In the genomic region with DNA sequence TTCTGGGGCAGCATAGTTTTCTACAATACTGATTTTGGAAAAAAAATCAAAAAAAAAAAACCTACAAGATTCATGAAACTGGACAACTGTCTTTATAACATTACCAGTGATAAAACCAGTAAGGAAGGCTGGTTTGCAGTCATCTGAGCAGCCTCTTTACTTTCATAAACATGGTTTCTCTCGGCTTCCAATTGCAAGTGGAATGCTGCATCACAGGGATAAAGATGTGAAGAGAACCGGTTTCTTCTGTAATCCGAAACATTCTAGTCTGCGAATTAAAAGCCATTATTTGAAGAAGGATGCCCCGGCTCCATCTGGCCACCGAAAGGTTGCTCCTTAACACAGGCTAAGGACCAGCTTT, we compare ENCODE assay signal across 10 cellular contexts. TPM values are rescaled to one million over a fixed set of nuclear protein-coding genes. Genes with fewer than 3 reads are reported as not detected.
DNase-seq lines count a peak whose midpoint lies in the region; ATAC-seq and TF ChIP-seq lines count a peak whose summit lies in the region.
"Not testable (repeated sequence)": the region's sequence is repeated elsewhere in the genome, so short reads cannot be mapped to it uniquely, and the experiment has no call there.
"Had no signal": no experiment of that assay in that cellular context is flagged by ENCODE, and none has a peak within 500 bp of the region (broad histone marks: within the 10 kb centered on the region; RNA-seq: fewer than 3 reads in every experiment).

No MANE protein-coding gene starts in this region.

- H4K20me1 ChIP-seq in OCI-LY3 (ENCODE audit: insufficient read depth, low read length), result not testable (repeated sequence)

- H3K27me3 Mint-ChIP-seq in activated T-cell treated with anti-CD3 and anti-CD28 coated beads, Interleukin-2, amount 50 U/mL, for 24 hours; naive B cell: not testable (repeated sequence)

- H3K9me3 Mint-ChIP-seq in activated T-cell treated with anti-CD3 and anti-CD28 coated beads, Interleukin-2, amount 50 U/mL, for 24 hours; naive B cell; stimulated activated effector memory CD8-positive, alpha-beta T cell treated with anti-CD3 and anti-CD28 coated beads, Interleukin-12 subunit alpha, Interleukin-12 subunit beta, amount 100 ng/mL, for 72 hours: not testable (repeated sequence)

- not testable (repeated sequence) for ATAC-seq in gastroesophageal sphincter; naive B cell (ENCODE audit: low read depth in 2 of 2); stimulated activated effector memory CD8-positive, alpha-beta T cell treated with anti-CD3 and anti-CD28 coated beads, Interleukin-12 subunit alpha, Interleukin-12 subunit beta, amount 100 ng/mL, for 72 hours

- not testable (repeated sequence) for H3K9me3 ChIP-seq in A673 (ENCODE audit: low read depth, low read length, poor library complexity, severe bottlenecking); OCI-LY3 (ENCODE audit: insufficient read depth, low read length); gastroesophageal sphincter

- peak overlapping the region; percentile 100 for H3K27ac Mint-ChIP-seq in activated T-cell treated with anti-CD3 and anti-CD28 coated beads, Interleukin-2, amount 50 U/mL, for 24 hours
- peak overlapping the region; percentile 88 to 100 (median 100) for H3K27ac Mint-ChIP-seq in naive B cell
- peak overlapping the region; percentile 100 for H3K27ac Mint-ChIP-seq in stimulated activated effector memory CD8-positive, alpha-beta T cell treated with anti-CD3 and anti-CD28 coated beads, Interleukin-12 subunit alpha, Interleukin-12 subunit beta, amount 100 ng/mL, for 72 hours

- intact Hi-C loops in A673 (cut with micrococcal nuclease; ENCODE audit: unreplicated experiment), result not testable (repeated sequence)

- H3K9ac ChIP-seq in OCI-LY3 (ENCODE audit: low read length), result peak overlapping the region; percentile 63

- not testable (repeated sequence) for TF ChIP-seq POLR2A in gastroesophageal sphincter (IDR thresholded peaks at IDR 0.05)

- H3K4me3 ChIP-seq in A673 (ENCODE audit: low read depth, low read length, poor library complexity, severe bottlenecking) (peak overlapping the region; percentile 45), H7 (ENCODE audit: insufficient read depth, low read depth, low read length) (peak overlapping the region; percentile 15), OCI-LY3 (ENCODE audit: low read length) (peak overlapping the region; percentile 78), gastroesophageal sphincter (peak overlapping the region; percentile 36 to 44)

- TSS peak; percentile 99 for BruUV-seq in A673 (replicated peaks; lab: Mats Ljungman, UMichigan)

- H3K4me1 ChIP-seq in A673 (ENCODE audit: insufficient read depth, low read length, poor library complexity, severe bottlenecking) (peaks cover 15% of the 10 kb centered on the region), gastroesophageal sphincter (peaks cover 0 to 16% (median 5%) of the 10 kb centered on the region in 3 donors)
- not testable (repeated sequence) for H3K4me1 ChIP-seq in OCI-LY3 (ENCODE audit: low read length)

- peak overlapping the region; percentile 67 for H3K4me2 ChIP-seq in OCI-LY3 (ENCODE audit: low read length)

- H3K27ac ChIP-seq in A673 (ENCODE audit: low read depth, low read length, poor library complexity, severe bottlenecking) (peak overlapping the region; percentile 98), caudate nucleus (ENCODE audit: low read depth, low read length) (peak overlapping the region; percentile 44), gastroesophageal sphincter (peak overlapping the region; percentile 82 to 99 (median 92))
- not testable (repeated sequence) for H3K27ac ChIP-seq in OCI-LY3 (ENCODE audit: low read length)

- H3K36me3 Mint-ChIP-seq in activated T-cell treated with anti-CD3 and anti-CD28 coated beads, Interleukin-2, amount 50 U/mL, for 24 hours (ENCODE audit: low read depth); naive B cell: not testable (repeated sequence)
- peaks cover 35% of the 10 kb centered on the region for H3K36me3 Mint-ChIP-seq in stimulated activated effector memory CD8-positive, alpha-beta T cell treated with anti-CD3 and anti-CD28 coated beads, Interleukin-12 subunit alpha, Interleukin-12 subunit beta, amount 100 ng/mL, for 72 hours

- not testable (repeated sequence) for DNase-seq in A673 (ENCODE audit: low spot score); H7; activated T-cell treated with anti-CD3 and anti-CD28 coated beads, Interleukin-2, amount 50 U/mL, for 24 hours; caudate nucleus (lab: John Stamatoyannopoulos, UW); naive B cell; stimulated activated effector memory CD8-positive, alpha-beta T cell treated with anti-CD3 and anti-CD28 coated beads, Interleukin-12 subunit alpha, Interleukin-12 subunit beta, amount 100 ng/mL, for 72 hours (ENCODE audit: low spot score in 2 of 2)

- H3K27me3 ChIP-seq in A673 (replicated peaks; ENCODE audit: insufficient read depth, low read depth, low read length, poor library complexity); H7 (ENCODE audit: control insufficient read depth, insufficient read depth, low read length); OCI-LY3 (ENCODE audit: low read depth, low read length); gastroesophageal sphincter: not testable (repeated sequence)

- H3K4me1 Mint-ChIP-seq in activated T-cell treated with anti-CD3 and anti-CD28 coated beads, Interleukin-2, amount 50 U/mL, for 24 hours (ENCODE audit: low read depth), result peaks cover 37% of the 10 kb centered on the region
- H3K4me1 Mint-ChIP-seq in naive B cell, result peaks cover 23 to 43% (median 26%) of the 10 kb centered on the region in 3 donors
- H3K4me1 Mint-ChIP-seq in stimulated activated effector memory CD8-positive, alpha-beta T cell treated with anti-CD3 and anti-CD28 coated beads, Interleukin-12 subunit alpha, Interleukin-12 subunit beta, amount 100 ng/mL, for 72 hours, result peaks cover 40% of the 10 kb centered on the region

- POLR2A ChIA-PET in A673 (lab: Charles Lee; ENCODE audit: low non-redundant PET), result not testable (repeated sequence)

- TF ChIP-seq EP300 in gastroesophageal sphincter (IDR thresholded peaks at IDR 0.05), result not testable (repeated sequence)

- not testable (repeated sequence) for H3K79me2 ChIP-seq in OCI-LY3 (ENCODE audit: low read length)

- peak overlapping the region; percentile 78 for H3K4me3 Mint-ChIP-seq in activated T-cell treated with anti-CD3 and anti-CD28 coated beads, Interleukin-2, amount 50 U/mL, for 24 hours
- peak overlapping the region; percentile 73 to 94 (median 88) for H3K4me3 Mint-ChIP-seq in naive B cell
- H3K4me3 Mint-ChIP-seq in stimulated activated effector memory CD8-positive, alpha-beta T cell treated with anti-CD3 and anti-CD28 coated beads, Interleukin-12 subunit alpha, Interleukin-12 subunit beta, amount 100 ng/mL, for 72 hours, result peak overlapping the region; percentile 68

- not testable (repeated sequence) for H2AFZ ChIP-seq in OCI-LY3 (ENCODE audit: low read depth, low read length)

- CTCF ChIA-PET in A673 (lab: Charles Lee), result not testable (repeated sequence)

- H3K36me3 ChIP-seq in A673 (ENCODE audit: insufficient read depth, low read length, poor library complexity, severe bottlenecking); H7 (replicated peaks; ENCODE audit: control insufficient read depth, insufficient read depth, low read length); OCI-LY3 (replicated peaks; ENCODE audit: low read depth, low read length); gastroesophageal sphincter: not testable (repeated sequence)

- WGBS in gastroesophageal sphincter (ENCODE audit: low coverage in 1 of 2), 2 donors, result 0 to 5% methylated on average over 4 of the region's 6 CpGs

- TF ChIP-seq CTCF in A673 (conservative IDR thresholded peaks at IDR 0.05; ENCODE audit: low read depth, low read length); OCI-LY3 (IDR thresholded peaks at IDR 0.05; ENCODE audit: low read depth, low read length); gastroesophageal sphincter (IDR thresholded peaks at IDR 0.05): not testable (repeated sequence)

RNA-seq across cellular contexts. Expression of a gene that starts 0.6 kb away (rescaled TPM):
- total RNA-seq in A673 (2021) (1,866 and 1,908 TPM in 2 replicates), gastroesophageal sphincter (under 1 TPM in 3 of 4 donors, not detected in 1; under 0.01 TPM)
- total RNA-seq in H7 (2014; rRNA removed; shearing (Covaris generic)), result under 0.01 TPM in 2 replicates
- 10 to 100 TPM in 4 of 6 donors, not detected in 2; 27.4 to 56.9 (median 45.9) TPM for polyA plus RNA-seq in naive B cell (ENCODE audit: low read depth in 6 of 6)
- total RNA-seq: G401, M059J had no signal

RNA-seq across cellular contexts. Expression of a gene that starts 26.5 kb away (rescaled TPM):
- total RNA-seq in A673 (2021) (30.2 and 33.2 TPM in 2 replicates), gastroesophageal sphincter (10 to 100 TPM in 3 of 4 donors, 1 to 10 TPM in 1; 8.0 to 34.5 (median 30.0) TPM)
- 59.5 and 92.3 TPM in 2 replicates for total RNA-seq in H7 (2014; rRNA removed; shearing (Covaris generic))
- 1 to 10 TPM; 1.4 to 4.0 (median 2.3) TPM for polyA plus RNA-seq in naive B cell (ENCODE audit: low read depth in 6 of 6)

Comparison
In these comparisons a context has a peak if more than half of its experiments do, and no peak if none do; other contexts are left out.
1. H3K4me3 ChIP-seq: peak in every context shown above with its lines; median percentile 78 in OCI-LY3; 45 in A673; 40 in gastroesophageal sphincter; 15 in H7.
2. RNA of a gene that starts 0.6 kb away (total RNA-seq): 1,866 to 1,908 TPM in A673; under 0.01 TPM in H7 and under 0.01 TPM in gastroesophageal sphincter; every median in the first group is over 1,000 times any median in the second.
3. Peak in every context shown above with its lines, with median percentiles within 50 percentile points of each other: H3K27ac Mint-ChIP-seq and H3K4me3 Mint-ChIP-seq.